Comparison of ENCODE assay signal across 17 cellular contexts in genomic region chr14:38150075-38150474, GRCh38. TPM values are rescaled to one million over a fixed set of nuclear protein-coding genes. Genes with fewer than 3 reads are reported as not detected.
A peak's percentile ranks its signal among the peaks of the same experiment; 100 is the strongest.
DNase-seq lines count a peak whose midpoint lies in the region; ATAC-seq and TF ChIP-seq lines count a peak whose summit lies in the region.
"Had no signal": no experiment of that assay in that cellular context is flagged by ENCODE, and none has a peak within 500 bp of the region (broad histone marks: within the 10 kb centered on the region; RNA-seq: fewer than 3 reads in every experiment).

No MANE protein-coding gene starts in this region.

- DNase-seq in GM23248 (peak; percentile 35), OCI-LY7 (ENCODE audit: low spot score) (no peak), choroid plexus epithelial cell (ENCODE audit: low read depth) (peak; percentile 5), tibial artery (no peak), NCI-H2081 (lab: John Stamatoyannopoulos, UW) (no peak)
- DNase-seq in activated CD4-positive, alpha-beta T cell treated with anti-CD3 and anti-CD28 coated beads, Interleukin-2, amount 50 U/mL, for 48 hours, result no peak
- DNase-seq: ACHN; Calu3; CD4-positive, alpha-beta T cell; DMS53; NCI-H1436; NCI-H2029 treated with DMSO at 0.1 percent for 48 hours; NCI-H510A treated with DMSO at 0.1 percent for 48 hours; RPMI8226 had no signal

- BruUV-seq in OCI-LY7 (replicated peaks; lab: Mats Ljungman, UMichigan), result no TSS peak

- ATAC-seq in HG03097 (IDR thresholded peaks at IDR 0.05; ENCODE audit: low FRiP score, unreplicated experiment), result no peak

- H4K20me1 ChIP-seq in GM23248 (ENCODE audit: insufficient read depth) (no peaks in the 10 kb centered on the region), OCI-LY7 (ENCODE audit: insufficient read depth, low read length) (no peaks in the 10 kb centered on the region)

- TF ChIP-seq CTCF in OCI-LY7 (conservative IDR thresholded peaks at IDR 0.05; ENCODE audit: low read length) (peak; percentile 39; the same call in 1 of the 2 replicates), choroid plexus epithelial cell (conservative IDR thresholded peaks at IDR 0.05; ENCODE audit: low read depth, low read length) (no peak), tibial artery (IDR thresholded peaks at IDR 0.05) (peak in 1 of 2 experiments; percentile 3)

- H3K27ac ChIP-seq in GM23248, result no peak overlapping the region
- H3K27ac ChIP-seq in OCI-LY7 (ENCODE audit: low read depth, low read length, poor library complexity, severe bottlenecking), result no peak overlapping the region
- peak overlapping the region; percentile 30 to 55 for H3K27ac ChIP-seq in tibial artery
- H3K27ac ChIP-seq: HL-60 had no signal

- in situ Hi-C loops in GM23248 (cut with MboI), result no loop called here

- H3K36me3 ChIP-seq in GM23248 (ENCODE audit: low read depth), result no peaks in the 10 kb centered on the region
- no peaks in the 10 kb centered on the region for H3K36me3 ChIP-seq in OCI-LY7 (ENCODE audit: insufficient read depth, low read length)
- no peaks in the 10 kb centered on the region for H3K36me3 ChIP-seq in tibial artery
- H3K36me3 ChIP-seq: HAP-1 had no signal

- H3K27me3 ChIP-seq in GM23248 (replicated peaks; ENCODE audit: insufficient read depth) (no peaks in the 10 kb centered on the region), tibial artery (no peaks in the 10 kb centered on the region)

- POLR2A ChIA-PET in OCI-LY7 (lab: Charles Lee), result interaction anchor here (1.0 to 1.7 kb wide), 5 partner anchors 8 to 158 kb away, joined by 3 to 6 read pairs (median 4); no protein-coding TSS in a partner anchor

- intact Hi-C loops in OCI-LY7 (cut with micrococcal nuclease; ENCODE audit: unreplicated experiment), result no loop called here
- intact Hi-C loops in tibial artery (cut with DNase I; ENCODE audit: low total_unique reads), result no loop called here

- H2AFZ ChIP-seq in GM23248, result peak overlapping the region; percentile 18
- H2AFZ ChIP-seq in OCI-LY7 (ENCODE audit: low read length), result peak overlapping the region; percentile 42; the same call in 1 of the 2 replicates

- no peak overlapping the region for H3K4me3 ChIP-seq in GM23248
- no peak overlapping the region for H3K4me3 ChIP-seq in OCI-LY7 (ENCODE audit: low read depth, low read length, poor library complexity, severe bottlenecking)
- H3K4me3 ChIP-seq in choroid plexus epithelial cell (ENCODE audit: low read depth, low read length), result no peak overlapping the region
- no peak overlapping the region for H3K4me3 ChIP-seq in tibial artery
- H3K4me3 ChIP-seq: HAP-1 had no signal

- CTCF ChIA-PET in OCI-LY7 (lab: Charles Lee; ENCODE audit: unreplicated experiment), result no interaction called here

- peak overlapping the region; percentile 2 for H3K4me2 ChIP-seq in GM23248 (ENCODE audit: unreplicated experiment)
- H3K4me2 ChIP-seq in OCI-LY7 (ENCODE audit: low read length), result no peak overlapping the region

- H3K9me3 ChIP-seq in GM23248 (ENCODE audit: low read depth), result no peaks in the 10 kb centered on the region
- H3K9me3 ChIP-seq in OCI-LY7 (ENCODE audit: low read length), result no peaks in the 10 kb centered on the region
- H3K9me3 ChIP-seq in tibial artery, result no peaks in the 10 kb centered on the region
- H3K9me3 ChIP-seq: HAP-1 had no signal

- no peaks in the 10 kb centered on the region for H3K79me2 ChIP-seq in GM23248 (ENCODE audit: insufficient read depth)
- no peaks in the 10 kb centered on the region for H3K79me2 ChIP-seq in OCI-LY7 (ENCODE audit: insufficient read depth, low read depth, low read length)

- H3K4me1 ChIP-seq in GM23248 (ENCODE audit: insufficient read depth) (peaks cover 10% of the 10 kb centered on the region), OCI-LY7 (ENCODE audit: insufficient read depth, low read length, poor library complexity, severe bottlenecking) (peaks cover 6% of the 10 kb centered on the region), tibial artery (peaks cover 0 to 34% (median 12%) of the 10 kb centered on the region in 4 donors)
- H3K4me1 ChIP-seq: HAP-1 had no signal

- no peak overlapping the region for H3K9ac ChIP-seq in GM23248

- 75 to 81% methylated on average over 3 of the region's 3 CpGs for WGBS in GM23248 (ENCODE audit: low coverage in 1 of 2, low lambda C conversion rate in 2 of 2, missing lambda C conversion rate in 2 of 2), 2 experiments

- 0 out of 2 replicates have a peak, but pooled peaks cover 2% of the 10 kb centered on the region for H3F3A ChIP-seq in GM23248 (ENCODE audit: insufficient read depth)

- no peaks in the 10 kb centered on the region for H3K9me2 ChIP-seq in GM23248 (ENCODE audit: insufficient read depth)
- no peaks in the 10 kb centered on the region for H3K9me2 ChIP-seq in OCI-LY7 (ENCODE audit: insufficient read depth, low read length)

RNA-seq across cellular contexts. Expression of gene SSTR1, which starts 57.6 kb away (rescaled TPM):
- 17.6 and 18.4 TPM in 2 replicates for total RNA-seq in GM23248 (2014; rRNA removed; shearing (Covaris generic))
- polyA plus RNA-seq in GM23248 (2016; fragmentation: Nextera tagmentation; extraction: Ambion mirVana), result 26.7 and 27.6 TPM in 2 replicates
- not detected in 2 replicates for total RNA-seq in OCI-LY7 (2014; rRNA removed; shearing (Covaris generic))
- not detected in 2 replicates for total RNA-seq in OCI-LY7 (2022)
- total RNA-seq: CD4-positive, alpha-beta T cell had no signal

Comparison
In these comparisons a context has a peak if more than half of its experiments do, and no peak if none do; other contexts are left out.
1. DNase-seq: peak in GM23248 (single experiment) and choroid plexus epithelial cell (single experiment); none in OCI-LY7 (single experiment), tibial artery (0 of 2), NCI-H2081 (0 of 2) and activated CD4-positive, alpha-beta T cell treated with anti-CD3 and anti-CD28 coated beads, Interleukin-2, amount 50 U/mL, for 48 hours (0 of 2).
2. H3K27ac ChIP-seq: peak in tibial artery (2 of 2); none in GM23248 (single experiment) and OCI-LY7 (single experiment).
3. RNA of gene SSTR1, which starts 57.6 kb away (total RNA-seq): 17.6 to 18.4 TPM in GM23248; not detected in OCI-LY7; every median in the first group is over 10 times any median in the second.